18 cellular contexts compared by ENCODE assay signal in genomic region chr12:39235990-39236767, GRCh38.
DNase-seq lines count a peak whose midpoint lies in the region; ATAC-seq and TF ChIP-seq lines count a peak whose summit lies in the region.
"Had no signal": no experiment of that assay in that cellular context is flagged by ENCODE, and none has a peak within 500 bp of the region (broad histone marks: within the 10 kb centered on the region; RNA-seq: fewer than 3 reads in every experiment).

No MANE protein-coding gene starts in this region.

- no peaks in the 10 kb centered on the region for H3K27me3 ChIP-seq in Caco-2 (replicated peaks; ENCODE audit: control insufficient read depth, insufficient read depth, low read length)
- H3K27me3 ChIP-seq: ovary, testis had no signal

- no peaks in the 10 kb centered on the region for H3K27me3 Mint-ChIP-seq in Caco-2 (ENCODE audit: insufficient read depth, unreplicated experiment)
- H3K27me3 Mint-ChIP-seq in activated CD8-positive, alpha-beta T cell treated with anti-CD3 and anti-CD28 coated beads, Interleukin-2, amount 10 ng/mL, durations not matched to agents 7 days and 5 days (ENCODE audit: low read depth), result no peaks in the 10 kb centered on the region
- no peaks in the 10 kb centered on the region for H3K27me3 Mint-ChIP-seq in type B pancreatic cell
- H3K27me3 Mint-ChIP-seq in T-cell, result no peaks in the 10 kb centered on the region
- H3K27me3 Mint-ChIP-seq: activated naive CD8-positive, alpha-beta T cell had no signal

- CTCF ChIA-PET in Caco-2 (lab: Charles Lee), result no interaction called here
- CTCF ChIA-PET in activated CD8-positive, alpha-beta T cell treated with anti-CD3 and anti-CD28 coated beads, Interleukin-2, amount 10 ng/mL, durations not matched to agents 7 days and 5 days (lab: Charles Lee), result no interaction called here
- CTCF ChIA-PET in T-cell (lab: Charles Lee), result no interaction called here

- DNase-seq in Caco-2, result no peak
- peak; percentile 59 for DNase-seq in M059J (ENCODE audit: low read depth)
- DNase-seq in astrocyte of the cerebellum (ENCODE audit: low read depth), result peak; percentile 40
- DNase-seq in foreskin melanocyte, result peak; percentile 51
- no peak for DNase-seq in NCI-H2107 (lab: John Stamatoyannopoulos, UW)
- DNase-seq in activated CD8-positive, alpha-beta T cell treated with anti-CD3 and anti-CD28 coated beads, Interleukin-2, amount 10 ng/mL, durations not matched to agents 7 days and 5 days, result no peak
- DNase-seq in type B pancreatic cell (ENCODE audit: extremely low spot score, unreplicated experiment), result no peak
- no peak for DNase-seq in T-cell
- DNase-seq: CD8-positive, alpha-beta memory T cell; endodermal cell; NCI-H1092 treated with DMSO at 0.1 percent for 48 hours; ovary; PC-9; stimulated activated CD4-positive, alpha-beta T cell treated with anti-CD3 and anti-CD28 coated beads, Interleukin-4, amount 100 ng/mL, for 4 hours; stimulated activated CD8-positive, alpha-beta memory T cell treated with anti-CD3 and anti-CD28 coated beads, Interleukin-4, amount 100 ng/mL, for 48 hours; testis had no signal

- H3K4me1 Mint-ChIP-seq in Caco-2 (ENCODE audit: low read depth, unreplicated experiment) (peaks cover 29% of the 10 kb centered on the region), type B pancreatic cell (ENCODE audit: unreplicated experiment) (no peaks in the 10 kb centered on the region), T-cell (no peaks in the 10 kb centered on the region)
- H3K4me1 Mint-ChIP-seq in activated CD8-positive, alpha-beta T cell treated with anti-CD3 and anti-CD28 coated beads, Interleukin-2, amount 10 ng/mL, durations not matched to agents 7 days and 5 days (ENCODE audit: low read depth), result no peaks in the 10 kb centered on the region
- H3K4me1 Mint-ChIP-seq: CD8-positive, alpha-beta memory T cell had no signal

- H3K27ac Mint-ChIP-seq in Caco-2 (ENCODE audit: unreplicated experiment), result peak overlapping the region; percentile 88
- H3K27ac Mint-ChIP-seq in activated CD8-positive, alpha-beta T cell treated with anti-CD3 and anti-CD28 coated beads, Interleukin-2, amount 10 ng/mL, durations not matched to agents 7 days and 5 days, result no peak overlapping the region
- no peak overlapping the region for H3K27ac Mint-ChIP-seq in type B pancreatic cell
- no peak overlapping the region for H3K27ac Mint-ChIP-seq in T-cell
- H3K27ac Mint-ChIP-seq: activated naive CD8-positive, alpha-beta T cell; CD8-positive, alpha-beta memory T cell; endodermal cell had no signal

- in situ Hi-C loops in astrocyte of the cerebellum (cut with HindIII; ENCODE audit: low sequenced_read_pairs), result no loop called here

- POLR2A ChIA-PET in Caco-2 (lab: Charles Lee) (no interaction called here), T-cell (lab: Charles Lee) (no interaction called here)
- POLR2A ChIA-PET in activated CD8-positive, alpha-beta T cell treated with anti-CD3 and anti-CD28 coated beads, Interleukin-2, amount 10 ng/mL, durations not matched to agents 7 days and 5 days (lab: Charles Lee), result no interaction called here

- H3K4me3 ChIP-seq in Caco-2 (ENCODE audit: low read depth, low read length) (no peak overlapping the region), astrocyte of the cerebellum (ENCODE audit: low read depth, low read length) (no peak overlapping the region)
- H3K4me3 ChIP-seq: ovary, PC-9, skin epidermis, testis had no signal

- H3K36me3 Mint-ChIP-seq in Caco-2 (ENCODE audit: insufficient read depth, unreplicated experiment) (peaks cover 9% of the 10 kb centered on the region), type B pancreatic cell (no peaks in the 10 kb centered on the region), T-cell (no peaks in the 10 kb centered on the region)
- no peaks in the 10 kb centered on the region for H3K36me3 Mint-ChIP-seq in activated CD8-positive, alpha-beta T cell treated with anti-CD3 and anti-CD28 coated beads, Interleukin-2, amount 10 ng/mL, durations not matched to agents 7 days and 5 days (ENCODE audit: low read depth)
- H3K36me3 Mint-ChIP-seq: activated naive CD8-positive, alpha-beta T cell; CD8-positive, alpha-beta memory T cell had no signal

- intact Hi-C loops in Caco-2 (cut with micrococcal nuclease; ENCODE audit: unreplicated experiment), result loop anchor here (5.0 kb wide), 3 partner anchors 206 to 344 kb away; partner anchors contain the start of genes CPNE8 and KIF21A

- H3K36me3 ChIP-seq in Caco-2 (ENCODE audit: control insufficient read depth, insufficient read depth, low read length), result no peaks in the 10 kb centered on the region
- H3K36me3 ChIP-seq: ovary had no signal

- H3K4me3 Mint-ChIP-seq in Caco-2 (ENCODE audit: unreplicated experiment) (no peak overlapping the region), type B pancreatic cell (no peak overlapping the region), T-cell (no peak overlapping the region)
- no peak overlapping the region for H3K4me3 Mint-ChIP-seq in activated CD8-positive, alpha-beta T cell treated with anti-CD3 and anti-CD28 coated beads, Interleukin-2, amount 10 ng/mL, durations not matched to agents 7 days and 5 days
- H3K4me3 Mint-ChIP-seq: activated naive CD8-positive, alpha-beta T cell; CD8-positive, alpha-beta memory T cell; endodermal cell had no signal

- no TSS peak for BruUV-seq in Caco-2 (replicated peaks; lab: Mats Ljungman, UMichigan)

- H3K4me1 ChIP-seq in Caco-2, result peaks cover 52% of the 10 kb centered on the region
- H3K4me1 ChIP-seq: testis had no signal

- H3K9me3 ChIP-seq in Caco-2, result no peaks in the 10 kb centered on the region
- H3K9me3 ChIP-seq: ovary, testis had no signal

- no peak for TF ChIP-seq CTCF in Caco-2 (IDR thresholded peaks at IDR 0.05; ENCODE audit: insufficient read depth in 1 of 2, low read depth in 1 of 2, low read length in 1 of 2, severe bottlenecking in 1 of 2, unreplicated experiment in 1 of 2)
- TF ChIP-seq CTCF in astrocyte of the cerebellum (IDR thresholded peaks at IDR 0.05; ENCODE audit: low read depth, low read length, missing control alignments), result no peak
- no peak for TF ChIP-seq CTCF in type B pancreatic cell (conservative IDR thresholded peaks at IDR 0.05)

- H3K9me3 Mint-ChIP-seq in Caco-2 (ENCODE audit: unreplicated experiment) (peaks cover 9% of the 10 kb centered on the region), type B pancreatic cell (no peaks in the 10 kb centered on the region), T-cell (no peaks in the 10 kb centered on the region)
- H3K9me3 Mint-ChIP-seq in activated CD8-positive, alpha-beta T cell treated with anti-CD3 and anti-CD28 coated beads, Interleukin-2, amount 10 ng/mL, durations not matched to agents 7 days and 5 days (ENCODE audit: insufficient read depth), result no peaks in the 10 kb centered on the region
- H3K9me3 Mint-ChIP-seq: CD8-positive, alpha-beta memory T cell; endodermal cell had no signal

- ATAC-seq in activated CD8-positive, alpha-beta T cell treated with anti-CD3 and anti-CD28 coated beads, Interleukin-2, amount 10 ng/mL, durations not matched to agents 7 days and 5 days, result no peak
- no peak for ATAC-seq in T-cell (replicated peaks in 1 of 4)

Comparison
In these comparisons a context has a peak if more than half of its experiments do, and no peak if none do; other contexts are left out.
1. DNase-seq: peak in M059J (single experiment), astrocyte of the cerebellum (single experiment) and foreskin melanocyte (single experiment); none in Caco-2 (0 of 2), NCI-H2107 (single experiment), activated CD8-positive, alpha-beta T cell treated with anti-CD3 and anti-CD28 coated beads, Interleukin-2, amount 10 ng/mL, durations not matched to agents 7 days and 5 days (single experiment), type B pancreatic cell (single experiment) and T-cell (0 of 34).